ENCODE assay signal across 9 cellular contexts in the genomic region with DNA sequence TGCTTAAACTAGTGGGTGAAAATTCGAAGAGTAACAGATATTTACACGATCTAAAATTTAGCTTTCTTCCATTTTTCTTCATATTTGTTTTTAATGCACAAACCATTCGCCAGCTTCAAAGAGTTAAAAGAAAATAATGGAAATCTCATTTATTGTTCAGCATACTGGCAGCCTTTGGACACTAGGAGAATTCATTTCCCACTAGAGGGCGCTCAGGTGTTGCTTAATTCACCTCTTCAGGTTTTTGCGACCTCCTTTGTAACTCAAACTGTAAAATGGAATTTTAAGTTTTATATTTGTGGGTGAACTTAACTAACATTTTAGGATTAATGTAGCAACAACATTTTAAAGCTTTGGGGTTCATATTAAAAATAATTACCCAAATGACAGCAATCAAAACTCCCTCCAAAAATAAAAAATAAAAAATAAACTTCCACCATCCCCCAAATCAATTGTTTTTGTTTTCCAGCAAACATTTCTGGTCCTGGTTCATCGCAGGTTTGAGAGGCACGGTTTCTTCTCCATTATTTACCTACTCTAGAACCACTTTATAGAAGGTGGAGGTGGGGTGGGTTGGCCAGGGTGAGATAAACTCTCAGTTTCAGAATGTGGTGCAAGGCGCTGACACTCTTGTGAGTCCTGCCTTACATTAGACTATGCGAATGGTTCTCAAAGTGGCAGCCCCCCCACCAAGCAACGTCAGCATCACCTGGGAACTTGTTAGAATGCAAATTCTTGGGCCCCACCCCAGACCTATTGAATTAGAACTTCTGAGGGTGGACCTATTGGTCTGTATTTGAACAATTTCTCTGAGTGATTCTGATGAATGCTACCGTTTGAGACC. TPM values are rescaled to one million over a fixed set of nuclear protein-coding genes. Genes with fewer than 3 reads are reported as not detected.
DNase-seq lines count a peak whose midpoint lies in the region; ATAC-seq, FAIRE-seq and TF ChIP-seq lines count a peak whose summit lies in the region.
"Had no signal": no experiment of that assay in that cellular context is flagged by ENCODE, and none has a peak within 500 bp of the region (broad histone marks: within the 10 kb centered on the region; RNA-seq: fewer than 3 reads in every experiment).

No MANE protein-coding gene starts in this region.

- TF ChIP-seq POLR2A in upper lobe of left lung (IDR thresholded peaks at IDR 0.05), result no peak

- H3K36me3 ChIP-seq in upper lobe of left lung, result no peaks in the 10 kb centered on the region

- no peak overlapping the region for H3K27ac Mint-ChIP-seq in endothelial cell (ENCODE audit: unreplicated experiment)

- no peaks in the 10 kb centered on the region for H3K27me3 ChIP-seq in upper lobe of left lung

- H3K4me3 Mint-ChIP-seq in endothelial cell (ENCODE audit: unreplicated experiment), result no peak overlapping the region

- POLR2A ChIA-PET in HEK293T (lab: Yijun Ruan, JAX), result no interaction called here

- no peaks in the 10 kb centered on the region for H3K4me1 ChIP-seq in upper lobe of left lung

- H3K4me3 ChIP-seq in upper lobe of left lung, result no peak overlapping the region

- TF ChIP-seq EP300 in upper lobe of left lung (IDR thresholded peaks at IDR 0.05), result no peak

- no peaks in the 10 kb centered on the region for H3K36me3 Mint-ChIP-seq in endothelial cell (ENCODE audit: low read depth, unreplicated experiment)

- no peaks in the 10 kb centered on the region for H3K9me3 Mint-ChIP-seq in endothelial cell (ENCODE audit: unreplicated experiment)

- WGBS in upper lobe of left lung, 2 donors, result 24 to 25% methylated on average over 11 of the region's 11 CpGs

- H3K4me1 Mint-ChIP-seq in endothelial cell (ENCODE audit: unreplicated experiment), result peaks cover 14% of the 10 kb centered on the region

- H3K9me3 ChIP-seq in upper lobe of left lung, result no peaks in the 10 kb centered on the region

- TF ChIP-seq CTCF in endothelial cell (IDR thresholded peaks at IDR 0.05; ENCODE audit: unreplicated experiment) (peak; percentile 88), upper lobe of left lung (IDR thresholded peaks at IDR 0.05) (peak in 5 of 6 experiments; percentile 61 to 78 (median 67))

- H3K27me3 Mint-ChIP-seq in endothelial cell (ENCODE audit: unreplicated experiment), result peaks cover 4% of the 10 kb centered on the region

- DNase-seq in NCI-H446 (lab: John Stamatoyannopoulos, UW) (peak; percentile 42 to 78), NCI-H446 treated with DMSO at 0.1 percent for 48 hours (lab: John Stamatoyannopoulos, UW) (no peak), HEK293T (ENCODE audit: extremely low spot score) (peak; percentile 58), NCI-H2029 (lab: John Stamatoyannopoulos, UW) (peak; percentile 57), endothelial cell (ENCODE audit: low spot score) (peak; percentile 65), myocyte (ENCODE audit: low read depth) (peak; percentile 82), upper lobe of left lung (peak in 1 of 2 donors; percentile 37)

- CTCF ChIA-PET in HEK293T (lab: Yijun Ruan, JAX), result interaction anchor here (0.6 to 2.2 kb wide), 4 partner anchors 52 to 409 kb away, joined by 3 to 11 read pairs (median 4); no protein-coding TSS in a partner anchor

- peak; percentile 97 for FAIRE-seq in TTC549 (lab: Jason Lieb, UNC)

- no peak overlapping the region for H3K27ac ChIP-seq in upper lobe of left lung
- H3K27ac ChIP-seq: epithelial cell of prostate had no signal

- ATAC-seq in upper lobe of left lung (ENCODE audit: low FRiP score in 2 of 2), result peak in 1 of 2 donors; percentile 77

TF ChIP-seq in HEK293T, 16 proteins besides CTCF, POLR2A, EP300 and RAD21:
- TF ChIP-seq FOXM1 (IDR thresholded peaks at IDR 0.05; ENCODE audit: borderline replicate concordance), result no peak
- TF ChIP-seq PKNOX1 (IDR thresholded peaks at IDR 0.05), result no peak
- no peak for TF ChIP-seq NFRKB (IDR thresholded peaks at IDR 0.05)
- no peak for TF ChIP-seq ELF4 (IDR thresholded peaks at IDR 0.05)
- TF ChIP-seq BHLHE40 (IDR thresholded peaks at IDR 0.05; ENCODE audit: borderline replicate concordance), result no peak
- no peak for TF ChIP-seq SP1 (IDR thresholded peaks at IDR 0.05)
- no peak for TF ChIP-seq FOXA1 (IDR thresholded peaks at IDR 0.05)
- no peak for TF ChIP-seq LEF1 (IDR thresholded peaks at IDR 0.05; ENCODE audit: borderline replicate concordance)
- no peak for TF ChIP-seq TARDBP (IDR thresholded peaks at IDR 0.05)

RNA-seq across cellular contexts. Expression of gene PNPT1, which starts 24.7 kb away (rescaled TPM):
- total RNA-seq in endothelial cell (ENCODE audit: unreplicated experiment), result 24.9 TPM
- 25.0 and 25.2 TPM in 2 replicates for total RNA-seq in myocyte
- 12.5 TPM for polyA plus RNA-seq in myocyte (2012)
- 10 to 100 TPM; 12.6 to 23.3 (median 15.1) TPM for total RNA-seq in upper lobe of left lung
